1 cellular context compared by ENCODE assay signal in genomic region chr15:92667291-92667904, GRCh38.
TF ChIP-seq lines count a peak whose summit lies in the region.

No MANE protein-coding gene starts in this region.

TF ChIP-seq in HepG2, 621 proteins besides CTCF, POLR2A, EP300 and RAD21 (continued from another document and continues in another):
- TF ChIP-seq E2F5 (CRISPR knock-in tag; conservative IDR thresholded peaks at IDR 0.05) (no peak), SP140L (CRISPR knock-in tag; IDR thresholded peaks at IDR 0.05; ENCODE audit: borderline replicate concordance) (no peak), HMGXB4 (CRISPR knock-in tag; IDR thresholded peaks at IDR 0.05; ENCODE audit: borderline replicate concordance in 1 of 2, low read depth in 1 of 2) (no peak), ZBTB26 (CRISPR knock-in tag; IDR thresholded peaks at IDR 0.05; ENCODE audit: borderline replicate concordance) (no peak), ATRX (CRISPR knock-in tag; IDR thresholded peaks at IDR 0.05; ENCODE audit: borderline replicate concordance) (no peak), MYPOP (CRISPR knock-in tag; IDR thresholded peaks at IDR 0.05) (no peak), ATF3 (CRISPR knock-in tag; IDR thresholded peaks at IDR 0.05) (no peak), SNAPC2 (CRISPR knock-in tag; IDR thresholded peaks at IDR 0.05) (no peak), ZNF260 (CRISPR knock-in tag; IDR thresholded peaks at IDR 0.05; ENCODE audit: borderline replicate concordance, low read depth) (no peak), HNRNPL (IDR thresholded peaks at IDR 0.05; ENCODE audit: low read depth, low read length) (no peak), ZNF230 (CRISPR knock-in tag; IDR thresholded peaks at IDR 0.05) (no peak), BORCS8-MEF2B (CRISPR knock-in tag; IDR thresholded peaks at IDR 0.05) (0 out of 2 replicates have a peak, but pooled peaks have one; percentile 24), CENPBD1 (CRISPR knock-in tag; IDR thresholded peaks at IDR 0.05; ENCODE audit: borderline replicate concordance, low read depth) (no peak), SAP130 (CRISPR knock-in tag; IDR thresholded peaks at IDR 0.05; ENCODE audit: low read depth) (peak; percentile 44), KLF6 (CRISPR knock-in tag; IDR thresholded peaks at IDR 0.05) (no peak), MLXIP (CRISPR knock-in tag; IDR thresholded peaks at IDR 0.05; ENCODE audit: borderline replicate concordance) (no peak), GPN1 (CRISPR knock-in tag; IDR thresholded peaks at IDR 0.05; ENCODE audit: borderline replicate concordance) (no peak), REXO4 (CRISPR knock-in tag; IDR thresholded peaks at IDR 0.05; ENCODE audit: borderline replicate concordance) (no peak), SMARCC2 (IDR thresholded peaks at IDR 0.05) (no peak), HOXA9 (CRISPR knock-in tag; IDR thresholded peaks at IDR 0.05; ENCODE audit: borderline replicate concordance) (no peak), NKX3-1 (CRISPR knock-in tag; IDR thresholded peaks at IDR 0.05) (no peak), THAP11 (CRISPR knock-in tag; IDR thresholded peaks at IDR 0.05) (0 out of 2 replicates have a peak, but pooled peaks have one; percentile 16), GATAD1 (CRISPR knock-in tag; IDR thresholded peaks at IDR 0.05) (no peak), KAT7 (CRISPR knock-in tag; IDR thresholded peaks at IDR 0.05; ENCODE audit: borderline replicate concordance) (no peak), FOSL1 (CRISPR knock-in tag; IDR thresholded peaks at IDR 0.05; ENCODE audit: borderline replicate concordance) (no peak), TEF (CRISPR knock-in tag; IDR thresholded peaks at IDR 0.05) (no peak), PAXIP1 (CRISPR knock-in tag; conservative IDR thresholded peaks at IDR 0.05) (no peak), ZNF205 (CRISPR knock-in tag; IDR thresholded peaks at IDR 0.05) (no peak), NFATC3 (CRISPR knock-in tag; IDR thresholded peaks at IDR 0.05) (no peak), ZBTB39 (CRISPR knock-in tag; IDR thresholded peaks at IDR 0.05) (no peak), NFRKB (IDR thresholded peaks at IDR 0.05) (no peak), ZNF503 (CRISPR knock-in tag; IDR thresholded peaks at IDR 0.05) (no peak), TFE3 (CRISPR knock-in tag; IDR thresholded peaks at IDR 0.05) (no peak), POLR2AphosphoS2 (IDR thresholded peaks at IDR 0.05; ENCODE audit: low read depth, low read length) (no peak), ZBTB3 (CRISPR knock-in tag; IDR thresholded peaks at IDR 0.05; ENCODE audit: borderline replicate concordance, low read depth) (no peak), ZNF543 (CRISPR knock-in tag; IDR thresholded peaks at IDR 0.05) (no peak), ZNF180 (CRISPR knock-in tag; IDR thresholded peaks at IDR 0.05; ENCODE audit: borderline replicate concordance, low read depth) (no peak), PAX8 (CRISPR knock-in tag; IDR thresholded peaks at IDR 0.05; ENCODE audit: borderline replicate concordance) (no peak), PBX3 (CRISPR knock-in tag; IDR thresholded peaks at IDR 0.05; ENCODE audit: borderline replicate concordance) (no peak)
